11 cellular contexts compared by ENCODE assay signal in genomic region chr17:42363767-42364585, GRCh38. TPM values are rescaled to one million over a fixed set of nuclear protein-coding genes. Genes with fewer than 3 reads are reported as not detected.
DNase-seq lines count a peak whose midpoint lies in the region; ATAC-seq and TF ChIP-seq lines count a peak whose summit lies in the region.
"Had no signal": no experiment of that assay in that cellular context is flagged by ENCODE, and none has a peak within 500 bp of the region (broad histone marks: within the 10 kb centered on the region; RNA-seq: fewer than 3 reads in every experiment).

No MANE protein-coding gene starts in this region.

- H3K4me3 ChIP-seq in cardiac fibroblast (replicated peaks in 1 of 2; ENCODE audit: low read depth in 2 of 2, low read length in 2 of 2) (no peak overlapping the region), neutrophil (ENCODE audit: low read depth in 1 of 2, low read length in 1 of 2) (no peak overlapping the region), dorsolateral prefrontal cortex (no peak overlapping the region), esophagus squamous epithelium (no peak overlapping the region)

- no peak for ATAC-seq in HG03025 (IDR thresholded peaks at IDR 0.05; ENCODE audit: low FRiP score, unreplicated experiment)

- WGBS in esophagus squamous epithelium, 2 donors, result 46 to 52% methylated on average over 7 of the region's 7 CpGs

- H3K27ac ChIP-seq in neutrophil, result peak overlapping the region; percentile 88
- H3K27ac ChIP-seq in dorsolateral prefrontal cortex, result peak overlapping the region in 4 of 59 donors; percentile 8 to 37 (median 11)
- peak overlapping the region in 1 of 4 donors; percentile 10 for H3K27ac ChIP-seq in esophagus squamous epithelium
- H3K27ac ChIP-seq: RWPE1 had no signal

- H3K4me1 ChIP-seq in neutrophil (ENCODE audit: control insufficient read depth in 1 of 2, insufficient read depth in 1 of 2, low read depth in 1 of 2, low read length in 1 of 2) (peaks cover 64 to 66% of the 10 kb centered on the region in 2 experiments), esophagus squamous epithelium (peaks cover 17 to 83% (median 53%) of the 10 kb centered on the region in 3 donors)

- TF ChIP-seq POLR2A in esophagus squamous epithelium (IDR thresholded peaks at IDR 0.05), result no peak

- intact Hi-C loops in dorsolateral prefrontal cortex (cut with DNase I), result no loop called here
- intact Hi-C loops in esophagus squamous epithelium (cut with DNase I), result no loop called here

- H3K9me3 ChIP-seq in neutrophil (no peaks in the 10 kb centered on the region), esophagus squamous epithelium (no peaks in the 10 kb centered on the region)

- in situ Hi-C loops in G401 (cut with HindIII; ENCODE audit: low sequenced_read_pairs), result no loop called here

- TF ChIP-seq CTCF in cardiac fibroblast (IDR thresholded peaks at IDR 0.05; ENCODE audit: low read depth, low read length) (no peak), neutrophil (IDR thresholded peaks at IDR 0.05) (no peak), dorsolateral prefrontal cortex (IDR thresholded peaks at IDR 0.05 in 54 of 56, conservative IDR thresholded peaks at IDR 0.05 in 2 of 56; ENCODE audit: low read depth in 1 of 56, partially characterized antibody in 56 of 56) (no peak), esophagus squamous epithelium (IDR thresholded peaks at IDR 0.05) (no peak)

- H3K27me3 ChIP-seq in neutrophil, result no peaks in the 10 kb centered on the region
- no peaks in the 10 kb centered on the region for H3K27me3 ChIP-seq in dorsolateral prefrontal cortex
- no peaks in the 10 kb centered on the region for H3K27me3 ChIP-seq in esophagus squamous epithelium

- no peaks in the 10 kb centered on the region for H3K36me3 ChIP-seq in neutrophil
- H3K36me3 ChIP-seq in esophagus squamous epithelium, result peaks cover 0 to 1% (median 0%) of the 10 kb centered on the region in 3 donors

- DNase-seq in CMK (ENCODE audit: low read depth) (peak; percentile 68), RPMI7951 (ENCODE audit: low read depth) (peak; percentile 11), cardiac fibroblast (ENCODE audit: low read depth in 2 of 2) (peak; percentile 71 to 85), G401 (ENCODE audit: low spot score) (no peak), dorsolateral prefrontal cortex (no peak), esophagus squamous epithelium (lab: John Stamatoyannopoulos, UW) (no peak)
- DNase-seq: DMS79, NCI-H1417 treated with DMSO at 0.1 percent for 48 hours had no signal

RNA-seq across cellular contexts. Expression of gene STAT3, which starts 24.3 kb away (rescaled TPM):
- total RNA-seq in RPMI7951 (2014; rRNA removed; shearing (Covaris generic)), result 40.6 and 44.6 TPM in 2 replicates
- 48.8 and 58.5 TPM in 2 replicates for total RNA-seq in G401 (2014; rRNA removed; shearing (Covaris generic))
- total RNA-seq in dorsolateral prefrontal cortex (100 to 1,000 TPM in 55 of 120 experiments, 10 to 100 TPM in 65; 57.7 to 203 (median 98.0) TPM), esophagus squamous epithelium (100 to 1,000 TPM; 137 to 229 (median 176) TPM)

RNA-seq across cellular contexts. Expression of gene CAVIN1, which starts 59.1 kb away (rescaled TPM):
- total RNA-seq in RPMI7951 (2014; rRNA removed; shearing (Covaris generic)), result 135 and 217 TPM in 2 replicates
- 755 and 829 TPM in 2 replicates for total RNA-seq in G401 (2014; rRNA removed; shearing (Covaris generic))
- 10 to 100 TPM; 11.5 to 70.8 (median 30.0) TPM for total RNA-seq in dorsolateral prefrontal cortex
- total RNA-seq in esophagus squamous epithelium, result 100 to 1,000 TPM in 2 of 4 donors, 10 to 100 TPM in 2; 67.8 to 210 (median 113) TPM

Comparison
In these comparisons a context has a peak if more than half of its experiments do, and no peak if none do; other contexts are left out.
1. DNase-seq: peak in CMK (single experiment), RPMI7951 (single experiment) and cardiac fibroblast (2 of 2); none in G401 (single experiment), dorsolateral prefrontal cortex (0 of 10) and esophagus squamous epithelium (single experiment).